ENCODE assay signal across 1 cellular context in the genomic region with DNA sequence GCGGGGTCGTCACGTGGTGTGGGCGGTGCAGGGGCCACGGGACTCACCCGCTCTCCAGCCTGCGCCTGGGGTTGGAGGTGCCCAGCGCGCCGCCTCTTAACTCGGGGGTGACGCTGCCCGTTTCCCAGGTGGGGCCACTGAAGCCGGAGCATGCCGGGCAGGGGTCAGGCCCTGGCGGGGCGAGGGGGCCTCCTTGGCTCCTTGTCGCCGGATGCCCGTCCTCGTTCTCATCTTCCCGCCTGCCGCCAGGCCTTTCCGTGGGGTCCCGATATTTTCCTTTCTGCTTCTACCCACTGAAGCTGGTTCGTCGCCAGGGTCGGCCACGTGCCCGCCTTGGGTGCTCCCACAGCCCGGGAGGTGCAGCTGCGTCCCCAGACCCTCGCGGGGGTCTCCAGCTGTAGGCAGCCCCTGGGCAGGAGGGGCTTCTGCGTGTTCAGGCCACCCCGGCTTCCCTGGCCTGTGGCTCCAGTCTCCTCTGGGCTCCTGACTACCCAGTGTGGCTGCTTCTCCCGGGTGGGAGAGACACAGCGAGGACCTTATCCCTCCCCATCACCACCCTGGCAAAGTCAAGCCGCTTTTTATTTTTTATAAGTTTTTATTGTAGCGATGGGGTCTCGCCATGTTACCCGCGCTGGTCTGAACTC.
A peak's percentile ranks its signal among the peaks of the same experiment; 100 is the strongest.
TF ChIP-seq lines count a peak whose summit lies in the region.

No MANE protein-coding gene starts in this region.

TF ChIP-seq in HEK293, 187 proteins besides CTCF, POLR2A, EP300 and RAD21 (continued from another document and continues in another):
- TF ChIP-seq, protein P1, sequence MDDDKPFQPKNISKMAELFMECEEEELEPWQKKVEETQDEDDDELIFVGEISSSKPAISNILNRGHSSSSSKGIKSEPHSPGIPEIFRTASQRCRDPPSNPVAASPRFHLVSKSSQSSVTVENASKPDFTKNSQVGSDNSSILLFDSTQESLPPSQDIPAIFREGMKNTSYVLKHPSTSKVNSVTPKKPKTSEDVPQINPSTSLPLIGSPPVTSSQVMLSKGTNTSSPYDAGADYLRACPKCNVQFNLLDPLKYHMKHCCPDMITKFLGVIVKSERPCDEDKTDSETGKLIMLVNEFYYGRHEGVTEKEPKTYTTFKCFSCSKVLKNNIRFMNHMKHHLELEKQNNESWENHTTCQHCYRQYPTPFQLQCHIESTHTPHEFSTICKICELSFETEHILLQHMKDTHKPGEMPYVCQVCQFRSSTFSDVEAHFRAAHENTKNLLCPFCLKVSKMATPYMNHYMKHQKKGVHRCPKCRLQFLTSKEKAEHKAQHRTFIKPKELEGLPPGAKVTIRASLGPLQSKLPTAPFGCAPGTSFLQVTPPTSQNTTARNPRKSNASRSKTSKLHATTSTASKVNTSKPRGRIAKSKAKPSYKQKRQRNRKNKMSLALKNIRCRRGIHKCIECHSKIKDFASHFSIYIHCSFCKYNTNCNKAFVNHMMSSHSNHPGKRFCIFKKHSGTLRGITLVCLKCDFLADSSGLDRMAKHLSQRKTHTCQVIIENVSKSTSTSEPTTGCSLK (tag by site-specific recombination; IDR thresholded peaks at IDR 0.05): no peak
- TF ChIP-seq ZNF707 (tag by site-specific recombination; IDR thresholded peaks at IDR 0.05): no peak
- no peak for TF ChIP-seq ZNF416 (tag by site-specific recombination; IDR thresholded peaks at IDR 0.05)
- no peak for TF ChIP-seq ZNF341 (tag by site-specific recombination; IDR thresholded peaks at IDR 0.05; ENCODE audit: low read depth)
- peak; percentile 99 for TF ChIP-seq ZFHX2 (tag by site-specific recombination; conservative IDR thresholded peaks at IDR 0.05)
- TF ChIP-seq, protein P2, sequence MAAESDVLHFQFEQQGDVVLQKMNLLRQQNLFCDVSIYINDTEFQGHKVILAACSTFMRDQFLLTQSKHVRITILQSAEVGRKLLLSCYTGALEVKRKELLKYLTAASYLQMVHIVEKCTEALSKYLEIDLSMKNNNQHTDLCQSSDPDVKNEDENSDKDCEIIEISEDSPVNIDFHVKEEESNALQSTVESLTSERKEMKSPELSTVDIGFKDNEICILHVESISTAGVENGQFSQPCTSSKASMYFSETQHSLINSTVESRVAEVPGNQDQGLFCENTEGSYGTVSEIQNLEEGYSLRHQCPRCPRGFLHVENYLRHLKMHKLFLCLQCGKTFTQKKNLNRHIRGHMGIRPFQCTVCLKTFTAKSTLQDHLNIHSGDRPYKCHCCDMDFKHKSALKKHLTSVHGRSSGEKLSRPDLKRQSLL (tag by site-specific recombination; IDR thresholded peaks at IDR 0.05): no peak
- TF ChIP-seq, protein P3, sequence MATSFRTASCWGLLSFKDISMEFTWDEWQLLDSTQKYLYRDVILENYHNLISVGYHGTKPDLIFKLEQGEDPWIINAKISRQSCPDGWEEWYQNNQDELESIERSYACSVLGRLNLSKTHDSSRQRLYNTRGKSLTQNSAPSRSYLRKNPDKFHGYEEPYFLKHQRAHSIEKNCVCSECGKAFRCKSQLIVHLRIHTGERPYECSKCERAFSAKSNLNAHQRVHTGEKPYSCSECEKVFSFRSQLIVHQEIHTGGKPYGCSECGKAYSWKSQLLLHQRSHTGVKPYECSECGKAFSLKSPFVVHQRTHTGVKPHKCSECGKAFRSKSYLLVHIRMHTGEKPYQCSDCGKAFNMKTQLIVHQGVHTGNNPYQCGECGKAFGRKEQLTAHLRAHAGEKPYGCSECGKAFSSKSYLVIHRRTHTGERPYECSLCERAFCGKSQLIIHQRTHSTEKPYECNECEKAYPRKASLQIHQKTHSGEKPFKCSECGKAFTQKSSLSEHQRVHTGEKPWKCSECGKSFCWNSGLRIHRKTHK (tag by site-specific recombination; IDR thresholded peaks at IDR 0.05): no peak
- TF ChIP-seq, protein P4, sequence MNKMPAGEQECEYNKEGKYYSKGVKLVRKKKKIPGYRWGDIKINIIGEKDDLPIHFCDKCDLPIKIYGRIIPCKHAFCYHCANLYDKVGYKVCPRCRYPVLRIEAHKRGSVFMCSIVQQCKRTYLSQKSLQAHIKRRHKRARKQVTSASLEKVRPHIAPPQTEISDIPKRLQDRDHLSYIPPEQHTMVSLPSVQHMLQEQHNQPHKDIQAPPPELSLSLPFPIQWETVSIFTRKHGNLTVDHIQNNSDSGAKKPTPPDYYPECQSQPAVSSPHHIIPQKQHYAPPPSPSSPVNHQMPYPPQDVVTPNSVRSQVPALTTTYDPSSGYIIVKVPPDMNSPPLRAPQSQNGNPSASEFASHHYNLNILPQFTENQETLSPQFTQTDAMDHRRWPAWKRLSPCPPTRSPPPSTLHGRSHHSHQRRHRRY (tag by site-specific recombination; IDR thresholded peaks at IDR 0.05): no peak
- TF ChIP-seq, protein P5, sequence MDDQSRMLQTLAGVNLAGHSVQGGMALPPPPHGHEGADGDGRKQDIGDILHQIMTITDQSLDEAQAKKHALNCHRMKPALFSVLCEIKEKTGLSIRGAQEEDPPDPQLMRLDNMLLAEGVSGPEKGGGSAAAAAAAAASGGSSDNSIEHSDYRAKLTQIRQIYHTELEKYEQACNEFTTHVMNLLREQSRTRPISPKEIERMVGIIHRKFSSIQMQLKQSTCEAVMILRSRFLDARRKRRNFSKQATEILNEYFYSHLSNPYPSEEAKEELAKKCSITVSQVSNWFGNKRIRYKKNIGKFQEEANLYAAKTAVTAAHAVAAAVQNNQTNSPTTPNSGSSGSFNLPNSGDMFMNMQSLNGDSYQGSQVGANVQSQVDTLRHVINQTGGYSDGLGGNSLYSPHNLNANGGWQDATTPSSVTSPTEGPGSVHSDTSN (CRISPR knock-in tag; IDR thresholded peaks at IDR 0.05): no peak
- TF ChIP-seq, protein P6, sequence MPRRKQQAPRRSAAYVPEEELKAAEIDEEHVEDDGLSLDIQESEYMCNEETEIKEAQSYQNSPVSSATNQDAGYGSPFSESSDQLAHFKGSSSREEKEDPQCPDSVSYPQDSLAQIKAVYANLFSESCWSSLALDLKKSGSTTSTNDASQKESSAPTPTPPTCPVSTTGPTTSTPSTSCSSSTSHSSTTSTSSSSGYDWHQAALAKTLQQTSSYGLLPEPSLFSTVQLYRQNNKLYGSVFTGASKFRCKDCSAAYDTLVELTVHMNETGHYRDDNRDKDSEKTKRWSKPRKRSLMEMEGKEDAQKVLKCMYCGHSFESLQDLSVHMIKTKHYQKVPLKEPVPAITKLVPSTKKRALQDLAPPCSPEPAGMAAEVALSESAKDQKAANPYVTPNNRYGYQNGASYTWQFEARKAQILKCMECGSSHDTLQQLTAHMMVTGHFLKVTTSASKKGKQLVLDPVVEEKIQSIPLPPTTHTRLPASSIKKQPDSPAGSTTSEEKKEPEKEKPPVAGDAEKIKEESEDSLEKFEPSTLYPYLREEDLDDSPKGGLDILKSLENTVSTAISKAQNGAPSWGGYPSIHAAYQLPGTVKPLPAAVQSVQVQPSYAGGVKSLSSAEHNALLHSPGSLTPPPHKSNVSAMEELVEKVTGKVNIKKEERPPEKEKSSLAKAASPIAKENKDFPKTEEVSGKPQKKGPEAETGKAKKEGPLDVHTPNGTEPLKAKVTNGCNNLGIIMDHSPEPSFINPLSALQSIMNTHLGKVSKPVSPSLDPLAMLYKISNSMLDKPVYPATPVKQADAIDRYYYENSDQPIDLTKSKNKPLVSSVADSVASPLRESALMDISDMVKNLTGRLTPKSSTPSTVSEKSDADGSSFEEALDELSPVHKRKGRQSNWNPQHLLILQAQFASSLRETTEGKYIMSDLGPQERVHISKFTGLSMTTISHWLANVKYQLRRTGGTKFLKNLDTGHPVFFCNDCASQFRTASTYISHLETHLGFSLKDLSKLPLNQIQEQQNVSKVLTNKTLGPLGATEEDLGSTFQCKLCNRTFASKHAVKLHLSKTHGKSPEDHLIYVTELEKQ (tag by site-specific recombination; IDR thresholded peaks at IDR 0.05; ENCODE audit: borderline replicate concordance): no peak
- no peak for TF ChIP-seq ZNF202 (tag by site-specific recombination; IDR thresholded peaks at IDR 0.05; ENCODE audit: borderline replicate concordance)
- TF ChIP-seq ZBTB1 (tag by site-specific recombination; IDR thresholded peaks at IDR 0.05): no peak
- peak; percentile 62 for TF ChIP-seq GLIS1 (tag by site-specific recombination; IDR thresholded peaks at IDR 0.05)
- TF ChIP-seq ZNF221 (tag by site-specific recombination; IDR thresholded peaks at IDR 0.05; ENCODE audit: borderline replicate concordance): no peak
- no peak for TF ChIP-seq ZNF10 (tag by site-specific recombination; IDR thresholded peaks at IDR 0.05)
- no peak for TF ChIP-seq ZNF555 (tag by site-specific recombination; conservative IDR thresholded peaks at IDR 0.05)
- no peak for TF ChIP-seq SETDB1 (IDR thresholded peaks at IDR 0.05; ENCODE audit: insufficient read length, low read length)
- no peak for TF ChIP-seq ZNF157 (tag by site-specific recombination; IDR thresholded peaks at IDR 0.05)
- no peak for TF ChIP-seq ZNF138 (tag by site-specific recombination; IDR thresholded peaks at IDR 0.05; ENCODE audit: borderline replicate concordance)
- no peak for TF ChIP-seq ZNF624 (tag by site-specific recombination; IDR thresholded peaks at IDR 0.05)
- TF ChIP-seq WT1 (tag by site-specific recombination; IDR thresholded peaks at IDR 0.05): no peak
- TF ChIP-seq SP2 (tag by site-specific recombination; IDR thresholded peaks at IDR 0.05): peak; percentile 47; the same call in 1 of the 2 replicates
- no peak for TF ChIP-seq ZNF426 (tag by site-specific recombination; IDR thresholded peaks at IDR 0.05)
- no peak for TF ChIP-seq GLI2 (tag by site-specific recombination; IDR thresholded peaks at IDR 0.05; ENCODE audit: borderline replicate concordance, low read depth)
- no peak for TF ChIP-seq KLF10 (tag by site-specific recombination; IDR thresholded peaks at IDR 0.05)
- TF ChIP-seq, protein P7, sequence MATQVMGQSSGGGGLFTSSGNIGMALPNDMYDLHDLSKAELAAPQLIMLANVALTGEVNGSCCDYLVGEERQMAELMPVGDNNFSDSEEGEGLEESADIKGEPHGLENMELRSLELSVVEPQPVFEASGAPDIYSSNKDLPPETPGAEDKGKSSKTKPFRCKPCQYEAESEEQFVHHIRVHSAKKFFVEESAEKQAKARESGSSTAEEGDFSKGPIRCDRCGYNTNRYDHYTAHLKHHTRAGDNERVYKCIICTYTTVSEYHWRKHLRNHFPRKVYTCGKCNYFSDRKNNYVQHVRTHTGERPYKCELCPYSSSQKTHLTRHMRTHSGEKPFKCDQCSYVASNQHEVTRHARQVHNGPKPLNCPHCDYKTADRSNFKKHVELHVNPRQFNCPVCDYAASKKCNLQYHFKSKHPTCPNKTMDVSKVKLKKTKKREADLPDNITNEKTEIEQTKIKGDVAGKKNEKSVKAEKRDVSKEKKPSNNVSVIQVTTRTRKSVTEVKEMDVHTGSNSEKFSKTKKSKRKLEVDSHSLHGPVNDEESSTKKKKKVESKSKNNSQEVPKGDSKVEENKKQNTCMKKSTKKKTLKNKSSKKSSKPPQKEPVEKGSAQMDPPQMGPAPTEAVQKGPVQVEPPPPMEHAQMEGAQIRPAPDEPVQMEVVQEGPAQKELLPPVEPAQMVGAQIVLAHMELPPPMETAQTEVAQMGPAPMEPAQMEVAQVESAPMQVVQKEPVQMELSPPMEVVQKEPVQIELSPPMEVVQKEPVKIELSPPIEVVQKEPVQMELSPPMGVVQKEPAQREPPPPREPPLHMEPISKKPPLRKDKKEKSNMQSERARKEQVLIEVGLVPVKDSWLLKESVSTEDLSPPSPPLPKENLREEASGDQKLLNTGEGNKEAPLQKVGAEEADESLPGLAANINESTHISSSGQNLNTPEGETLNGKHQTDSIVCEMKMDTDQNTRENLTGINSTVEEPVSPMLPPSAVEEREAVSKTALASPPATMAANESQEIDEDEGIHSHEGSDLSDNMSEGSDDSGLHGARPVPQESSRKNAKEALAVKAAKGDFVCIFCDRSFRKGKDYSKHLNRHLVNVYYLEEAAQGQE (tag by site-specific recombination; IDR thresholded peaks at IDR 0.05): no peak
- TF ChIP-seq ZFP37 (tag by site-specific recombination; IDR thresholded peaks at IDR 0.05): no peak
- TF ChIP-seq ZNF184 (tag by site-specific recombination; IDR thresholded peaks at IDR 0.05): no peak
- TF ChIP-seq ZNF292 (tag by site-specific recombination; IDR thresholded peaks at IDR 0.05; ENCODE audit: borderline replicate concordance, low read depth): no peak
- TF ChIP-seq ZNF747 (tag by site-specific recombination; IDR thresholded peaks at IDR 0.05): no peak
- peak; percentile 93 for TF ChIP-seq KLF1 (tag by site-specific recombination; IDR thresholded peaks at IDR 0.05)
- TF ChIP-seq, protein P8, sequence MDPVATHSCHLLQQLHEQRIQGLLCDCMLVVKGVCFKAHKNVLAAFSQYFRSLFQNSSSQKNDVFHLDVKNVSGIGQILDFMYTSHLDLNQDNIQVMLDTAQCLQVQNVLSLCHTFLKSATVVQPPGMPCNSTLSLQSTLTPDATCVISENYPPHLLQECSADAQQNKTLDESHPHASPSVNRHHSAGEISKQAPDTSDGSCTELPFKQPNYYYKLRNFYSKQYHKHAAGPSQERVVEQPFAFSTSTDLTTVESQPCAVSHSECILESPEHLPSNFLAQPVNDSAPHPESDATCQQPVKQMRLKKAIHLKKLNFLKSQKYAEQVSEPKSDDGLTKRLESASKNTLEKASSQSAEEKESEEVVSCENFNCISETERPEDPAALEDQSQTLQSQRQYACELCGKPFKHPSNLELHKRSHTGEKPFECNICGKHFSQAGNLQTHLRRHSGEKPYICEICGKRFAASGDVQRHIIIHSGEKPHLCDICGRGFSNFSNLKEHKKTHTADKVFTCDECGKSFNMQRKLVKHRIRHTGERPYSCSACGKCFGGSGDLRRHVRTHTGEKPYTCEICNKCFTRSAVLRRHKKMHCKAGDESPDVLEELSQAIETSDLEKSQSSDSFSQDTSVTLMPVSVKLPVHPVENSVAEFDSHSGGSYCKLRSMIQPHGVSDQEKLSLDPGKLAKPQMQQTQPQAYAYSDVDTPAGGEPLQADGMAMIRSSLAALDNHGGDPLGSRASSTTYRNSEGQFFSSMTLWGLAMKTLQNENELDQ (tag by site-specific recombination; IDR thresholded peaks at IDR 0.05; ENCODE audit: low read depth): no peak
- TF ChIP-seq ZNF366 (tag by site-specific recombination; conservative IDR thresholded peaks at IDR 0.05): no peak; the same call in 1 of the 2 replicates
- TF ChIP-seq ZEB2 (tag by site-specific recombination; IDR thresholded peaks at IDR 0.05): no peak
- no peak for TF ChIP-seq HOXD13 (CRISPR knock-in tag; IDR thresholded peaks at IDR 0.05; ENCODE audit: borderline replicate concordance)
- no peak for TF ChIP-seq ZNF391 (tag by site-specific recombination; IDR thresholded peaks at IDR 0.05; ENCODE audit: borderline replicate concordance, low read depth)
- TF ChIP-seq, protein P9, sequence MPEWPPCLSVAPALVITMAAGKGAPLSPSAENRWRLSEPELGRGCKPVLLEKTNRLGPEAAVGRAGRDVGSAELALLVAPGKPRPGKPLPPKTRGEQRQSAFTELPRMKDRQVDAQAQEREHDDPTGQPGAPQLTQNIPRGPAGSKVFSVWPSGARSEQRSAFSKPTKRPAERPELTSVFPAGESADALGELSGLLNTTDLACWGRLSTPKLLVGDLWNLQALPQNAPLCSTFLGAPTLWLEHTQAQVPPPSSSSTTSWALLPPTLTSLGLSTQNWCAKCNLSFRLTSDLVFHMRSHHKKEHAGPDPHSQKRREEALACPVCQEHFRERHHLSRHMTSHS (tag by site-specific recombination; IDR thresholded peaks at IDR 0.05): no peak
- no peak for TF ChIP-seq ZNF530 (tag by site-specific recombination; IDR thresholded peaks at IDR 0.05; ENCODE audit: low read depth)
- no peak for TF ChIP-seq ZNF146 (tag by site-specific recombination; IDR thresholded peaks at IDR 0.05)
- TF ChIP-seq ZBTB7A (tag by site-specific recombination; IDR thresholded peaks at IDR 0.05; ENCODE audit: low read depth): peak; percentile 81
- TF ChIP-seq ZNF514 (tag by site-specific recombination; IDR thresholded peaks at IDR 0.05): no peak
- 0 out of 2 replicates have a peak, but pooled peaks have one; percentile 35 for TF ChIP-seq ZNF501 (tag by site-specific recombination; IDR thresholded peaks at IDR 0.05)
- TF ChIP-seq ZNF548 (tag by site-specific recombination; IDR thresholded peaks at IDR 0.05): no peak
